8 cellular contexts compared by ENCODE assay signal in genomic region chr5:150021491-150022162, GRCh38. TPM values are rescaled to one million over a fixed set of nuclear protein-coding genes. Genes with fewer than 3 reads are reported as not detected.
A peak's percentile ranks its signal among the peaks of the same experiment; 100 is the strongest.
DNase-seq lines count a peak whose midpoint lies in the region; ATAC-seq, FAIRE-seq and TF ChIP-seq lines count a peak whose summit lies in the region.

No MANE protein-coding gene starts in this region.

- H3K9me3 ChIP-seq in ascending aorta = no peaks in the 10 kb centered on the region

- intact Hi-C loops in ascending aorta (cut with DNase I) = loop anchor here (10.0 kb wide), 1 partner anchor 193 kb away; no protein-coding TSS in a partner anchor

- H3K4me1 ChIP-seq in ascending aorta = peaks cover 0 to 30% of the 10 kb centered on the region in 2 donors

- DNase-seq in LHCN-M2 (ENCODE audit: low read depth) = peak; percentile 84
- DNase-seq in ascending aorta (ENCODE audit: low spot score in 2 of 2) = peak in 1 of 2 donors; percentile 72
- DNase-seq in iPS DF 19.7 (ENCODE audit: low read depth, low spot score) = peak; percentile 52
- no peak for DNase-seq in stimulated activated naive B cell treated with anti-CD40 and anti-IgM and Interleukin-4, amounts not matched to agents 10 μg/mL and 1 μg/mL and 100 μg/mL, for 72 hours
- no peak for DNase-seq in inferior parietal cortex (ENCODE audit: extremely low spot score)
- no peak for DNase-seq in effector memory CD8-positive, alpha-beta T cell
- DNase-seq in D721Med (ENCODE audit: insufficient read length, low spot score) = no peak

- FAIRE-seq in D721Med (lab: Jason Lieb, UNC) = no peak

- peak overlapping the region; percentile 20 for H3K27ac Mint-ChIP-seq in stimulated activated naive B cell treated with anti-CD40 and anti-IgM and Interleukin-4, amounts not matched to agents 10 μg/mL and 1 μg/mL and 100 μg/mL, for 72 hours
- no peak overlapping the region for H3K27ac Mint-ChIP-seq in effector memory CD8-positive, alpha-beta T cell

- no peak overlapping the region for H3K4me3 Mint-ChIP-seq in stimulated activated naive B cell treated with anti-CD40 and anti-IgM and Interleukin-4, amounts not matched to agents 10 μg/mL and 1 μg/mL and 100 μg/mL, for 72 hours
- H3K4me3 Mint-ChIP-seq in effector memory CD8-positive, alpha-beta T cell = no peak overlapping the region

- peak overlapping the region; percentile 43 to 78 for H3K27ac ChIP-seq in ascending aorta

- peaks cover 4 to 11% of the 10 kb centered on the region in 2 donors for H3K4me1 Mint-ChIP-seq in stimulated activated naive B cell treated with anti-CD40 and anti-IgM and Interleukin-4, amounts not matched to agents 10 μg/mL and 1 μg/mL and 100 μg/mL, for 72 hours
- H3K4me1 Mint-ChIP-seq in effector memory CD8-positive, alpha-beta T cell (ENCODE audit: low read depth in 2 of 2) = peaks cover 4 to 9% of the 10 kb centered on the region in 2 donors

- peaks cover 37 to 54% of the 10 kb centered on the region in 2 donors for H3K36me3 ChIP-seq in ascending aorta

- no peaks in the 10 kb centered on the region for H3K9me3 Mint-ChIP-seq in stimulated activated naive B cell treated with anti-CD40 and anti-IgM and Interleukin-4, amounts not matched to agents 10 μg/mL and 1 μg/mL and 100 μg/mL, for 72 hours
- no peaks in the 10 kb centered on the region for H3K9me3 Mint-ChIP-seq in effector memory CD8-positive, alpha-beta T cell

- no peak overlapping the region for H3K4me3 ChIP-seq in ascending aorta

- H3K27me3 ChIP-seq in ascending aorta = no peaks in the 10 kb centered on the region

- ATAC-seq in stimulated activated naive B cell treated with anti-CD40 and anti-IgM and Interleukin-4, amounts not matched to agents 10 μg/mL and 1 μg/mL and 100 μg/mL, for 72 hours (replicated peaks) = no peak
- no peak for ATAC-seq in HG03460 (IDR thresholded peaks at IDR 0.05; ENCODE audit: unreplicated experiment)
- ATAC-seq in effector memory CD8-positive, alpha-beta T cell (replicated peaks) = no peak

- peaks cover 44 to 79% of the 10 kb centered on the region in 2 donors for H3K36me3 Mint-ChIP-seq in stimulated activated naive B cell treated with anti-CD40 and anti-IgM and Interleukin-4, amounts not matched to agents 10 μg/mL and 1 μg/mL and 100 μg/mL, for 72 hours
- H3K36me3 Mint-ChIP-seq in effector memory CD8-positive, alpha-beta T cell (ENCODE audit: insufficient read depth) = peaks cover 86% of the 10 kb centered on the region

- no peaks in the 10 kb centered on the region for H3K27me3 Mint-ChIP-seq in stimulated activated naive B cell treated with anti-CD40 and anti-IgM and Interleukin-4, amounts not matched to agents 10 μg/mL and 1 μg/mL and 100 μg/mL, for 72 hours
- no peaks in the 10 kb centered on the region for H3K27me3 Mint-ChIP-seq in effector memory CD8-positive, alpha-beta T cell

- TF ChIP-seq CTCF in ascending aorta (IDR thresholded peaks at IDR 0.05) = no peak
- TF ChIP-seq CTCF in D721Med (IDR thresholded peaks at IDR 0.05; ENCODE audit: insufficient read depth, missing control alignments) = no peak

RNA-seq across cellular contexts. Expression of gene HMGXB3, which starts 21.1 kb away (rescaled TPM):
- total RNA-seq in LHCN-M2 (2014; rRNA removed) = 49.6 and 57.9 TPM in 2 replicates
- 30.8 TPM for polyA plus RNA-seq in LHCN-M2 (2012)
- total RNA-seq in ascending aorta = 56.4 TPM

RNA-seq across cellular contexts. Expression of gene TIGD6, which starts 21.2 kb away (rescaled TPM):
- 5.6 and 6.9 TPM in 2 replicates for total RNA-seq in LHCN-M2 (2014; rRNA removed)
- polyA plus RNA-seq in LHCN-M2 (2012) = 6.2 TPM
- total RNA-seq in ascending aorta = 4.2 TPM

Comparison
In these comparisons a context has a peak if more than half of its experiments do, and no peak if none do; other contexts are left out.
1. DNase-seq: peak in LHCN-M2 (single experiment) and iPS DF 19.7 (single experiment); none in stimulated activated naive B cell treated with anti-CD40 and anti-IgM and Interleukin-4, amounts not matched to agents 10 μg/mL and 1 μg/mL and 100 μg/mL, for 72 hours (single experiment), inferior parietal cortex (single experiment), effector memory CD8-positive, alpha-beta T cell (0 of 3) and D721Med (single experiment).